ENCODE assay signal across 1 cellular context in genomic region chr2:118801154-118801553, GRCh38.
TF ChIP-seq lines count a peak whose summit lies in the region.

No MANE protein-coding gene starts in this region.

TF ChIP-seq in HepG2, 621 proteins besides CTCF, POLR2A, EP300 and RAD21 (continued from another document):
- TF ChIP-seq CEBPB (IDR thresholded peaks at IDR 0.05; ENCODE audit: borderline replicate concordance, low read depth, low read length) (peak; percentile 34; the same call in 1 of the 2 replicates), HNF1A (IDR thresholded peaks at IDR 0.05; ENCODE audit: low read depth) (no peak), HNF1A (CRISPR knock-in tag; IDR thresholded peaks at IDR 0.05; ENCODE audit: borderline replicate concordance) (no peak), GATAD2A (CRISPR knock-in tag; IDR thresholded peaks at IDR 0.05) (no peak), LCORL (IDR thresholded peaks at IDR 0.05) (no peak), LCORL (CRISPR knock-in tag; IDR thresholded peaks at IDR 0.05) (no peak), MXD1 (CRISPR knock-in tag; IDR thresholded peaks at IDR 0.05) (no peak), ZBTB40 (IDR thresholded peaks at IDR 0.05) (no peak), ZBTB40 (CRISPR knock-in tag; IDR thresholded peaks at IDR 0.05) (no peak), MTF2 (CRISPR knock-in tag; IDR thresholded peaks at IDR 0.05; ENCODE audit: borderline replicate concordance) (no peak)
